ENCODE assay signal across 8 cellular contexts in the genomic region with DNA sequence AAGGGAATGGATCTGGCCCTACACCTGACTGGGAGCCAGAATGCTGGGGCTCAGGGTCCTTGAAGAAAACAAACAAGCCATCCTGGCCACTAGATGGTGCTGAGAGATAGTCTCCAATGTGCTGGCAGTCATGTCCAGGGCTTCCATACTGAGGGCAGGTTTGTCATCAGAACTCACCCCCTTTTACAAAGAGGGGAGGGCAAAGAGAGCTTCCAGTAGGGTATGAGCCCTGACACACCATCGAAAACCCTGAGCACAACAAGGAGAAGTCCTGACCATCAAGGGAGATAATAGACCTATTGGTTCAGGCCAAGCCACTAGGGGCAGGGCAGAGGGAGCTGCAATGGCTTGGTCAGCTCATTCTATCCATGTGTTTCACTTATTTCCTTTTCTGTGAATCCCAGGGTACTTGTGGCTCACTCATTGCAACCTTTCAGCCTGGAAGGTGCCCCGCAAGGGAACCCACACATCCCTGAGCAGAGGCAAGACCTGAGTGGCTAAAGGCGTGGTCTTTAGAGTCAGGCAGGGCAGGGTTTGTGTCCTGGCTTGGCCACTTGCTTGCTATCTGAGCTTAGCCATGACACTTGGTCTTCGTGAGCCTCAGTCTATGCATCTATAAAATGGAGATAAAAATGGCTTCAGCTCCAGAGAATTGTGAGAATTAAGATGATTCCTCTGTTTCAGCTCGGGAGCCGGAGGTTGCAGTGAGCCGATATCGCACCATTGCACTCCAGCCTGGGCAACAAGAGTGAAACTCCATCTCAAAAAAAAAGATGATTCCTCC. TPM values are rescaled to one million over a fixed set of nuclear protein-coding genes. Genes with fewer than 3 reads are reported as not detected.
DNase-seq lines count a peak whose midpoint lies in the region; ATAC-seq and TF ChIP-seq lines count a peak whose summit lies in the region.

No MANE protein-coding gene starts in this region.

- H3K9me3 ChIP-seq in GM23248 (ENCODE audit: low read depth) (no peaks in the 10 kb centered on the region), neural cell (ENCODE audit: low read length) (no peaks in the 10 kb centered on the region)

- H3K4me1 Mint-ChIP-seq in activated CD4-positive, alpha-beta memory T cell treated with anti-CD3 and anti-CD28 coated beads for 36 hours (ENCODE audit: low read depth): peaks cover 3% of the 10 kb centered on the region

- in situ Hi-C loops in GM23248 (cut with MboI): no loop called here

- H3K27me3 Mint-ChIP-seq in activated CD4-positive, alpha-beta memory T cell treated with anti-CD3 and anti-CD28 coated beads for 36 hours: peaks cover 22% of the 10 kb centered on the region

- POLR2A ChIA-PET in activated CD4-positive, alpha-beta memory T cell treated with anti-CD3 and anti-CD28 coated beads for 36 hours (lab: Charles Lee): no interaction called here

- H3K36me3 ChIP-seq in GM23248 (ENCODE audit: low read depth): no peaks in the 10 kb centered on the region
- H3K36me3 ChIP-seq in neural cell (ENCODE audit: insufficient read depth, low read length): no peaks in the 10 kb centered on the region

- peak; percentile 45 for DNase-seq in COLO829 (ENCODE audit: low spot score)
- peak; percentile 58 for DNase-seq in GM23248
- peak; percentile 26 for DNase-seq in NCI-H226
- DNase-seq in activated CD4-positive, alpha-beta memory T cell treated with anti-CD3 and anti-CD28 coated beads for 36 hours: peak; percentile 52
- peak; percentile 59 for DNase-seq in fibroblast of the aortic adventitia (ENCODE audit: low read depth)

- CTCF ChIA-PET in activated CD4-positive, alpha-beta memory T cell treated with anti-CD3 and anti-CD28 coated beads for 36 hours (lab: Charles Lee): interaction anchor here (0.6 to 7.5 kb wide), 30 partner anchors 9 to 195 kb away, joined by 3 to 97 read pairs (median 6); partner anchors contain the start of genes PIGH, RDH11, RDH12 and TMEM229B

- intact Hi-C loops in activated CD4-positive, alpha-beta memory T cell treated with anti-CD3 and anti-CD28 coated beads for 36 hours (cut with micrococcal nuclease): loop anchor here (1.0 to 2.0 kb wide), 2 partner anchors 44 to 100 kb away; no protein-coding TSS in a partner anchor

- H3K4me3 ChIP-seq in GM23248 (no peak overlapping the region), fibroblast of the aortic adventitia (ENCODE audit: low read depth, low read length) (no peak overlapping the region), neural cell (ENCODE audit: low read length) (no peak overlapping the region)

- H3K9ac ChIP-seq in GM23248 (no peak overlapping the region), neural cell (ENCODE audit: low read length) (no peak overlapping the region)

- peaks cover 42% of the 10 kb centered on the region for H3K27me3 ChIP-seq in GM23248 (replicated peaks; ENCODE audit: insufficient read depth)
- no peaks in the 10 kb centered on the region for H3K27me3 ChIP-seq in neural cell (ENCODE audit: insufficient read depth, low read depth, low read length)

- TF ChIP-seq CTCF in fibroblast of the aortic adventitia (IDR thresholded peaks at IDR 0.05; ENCODE audit: insufficient read depth, low read length) (peak; percentile 52), neural cell (IDR thresholded peaks at IDR 0.05; ENCODE audit: poor library complexity, severe bottlenecking) (peak; percentile 74)

- H3K36me3 Mint-ChIP-seq in activated CD4-positive, alpha-beta memory T cell treated with anti-CD3 and anti-CD28 coated beads for 36 hours: no peaks in the 10 kb centered on the region

- no peaks in the 10 kb centered on the region for H3K4me1 ChIP-seq in GM23248 (ENCODE audit: insufficient read depth)

- no peak overlapping the region for H3K4me2 ChIP-seq in GM23248 (ENCODE audit: unreplicated experiment)
- H3K4me2 ChIP-seq in neural cell (ENCODE audit: low read length): no peak overlapping the region

- no peak overlapping the region for H3K4me3 Mint-ChIP-seq in activated CD4-positive, alpha-beta memory T cell treated with anti-CD3 and anti-CD28 coated beads for 36 hours

- WGBS in GM23248 (ENCODE audit: low coverage in 1 of 2, low lambda C conversion rate in 2 of 2, missing lambda C conversion rate in 2 of 2), 2 experiments: 72 to 73% methylated on average over 8 of the region's 8 CpGs

- H3K9me2 ChIP-seq in GM23248 (ENCODE audit: insufficient read depth): no peaks in the 10 kb centered on the region
- H3K9me2 ChIP-seq in neural cell (ENCODE audit: insufficient read depth, low read length): no peaks in the 10 kb centered on the region

- H3K9me3 Mint-ChIP-seq in activated CD4-positive, alpha-beta memory T cell treated with anti-CD3 and anti-CD28 coated beads for 36 hours: no peaks in the 10 kb centered on the region

- H3F3A ChIP-seq in GM23248 (ENCODE audit: insufficient read depth) (no peaks in the 10 kb centered on the region), neural cell (ENCODE audit: insufficient read depth, low read length, poor library complexity, severe bottlenecking) (no peaks in the 10 kb centered on the region)

- H3K27ac Mint-ChIP-seq in activated CD4-positive, alpha-beta memory T cell treated with anti-CD3 and anti-CD28 coated beads for 36 hours: no peak overlapping the region

- no peaks in the 10 kb centered on the region for H3K79me2 ChIP-seq in GM23248 (ENCODE audit: insufficient read depth)
- H3K79me2 ChIP-seq in neural cell (replicated peaks; ENCODE audit: insufficient read depth, low read length): no peaks in the 10 kb centered on the region

- no peak for TF ChIP-seq EP300 in neural cell (conservative IDR thresholded peaks at IDR 0.05; ENCODE audit: poor library complexity, severe bottlenecking)

- ATAC-seq in HG03469 (IDR thresholded peaks at IDR 0.05; ENCODE audit: unreplicated experiment) (no peak), HG02588 (IDR thresholded peaks at IDR 0.05; ENCODE audit: unreplicated experiment) (no peak)

- peak; percentile 62 for TF ChIP-seq RAD21 in neural cell (conservative IDR thresholded peaks at IDR 0.05)

- H2AFZ ChIP-seq in GM23248: no peak overlapping the region
- H2AFZ ChIP-seq in neural cell (ENCODE audit: low read depth, low read length): no peak overlapping the region

- H4K20me1 ChIP-seq in GM23248 (ENCODE audit: insufficient read depth): no peaks in the 10 kb centered on the region
- no peaks in the 10 kb centered on the region for H4K20me1 ChIP-seq in neural cell (ENCODE audit: insufficient read depth)

- H3K27ac ChIP-seq in GM23248 (no peak overlapping the region), neural cell (ENCODE audit: low read length) (no peak overlapping the region)

TF ChIP-seq in neural cell, 6 proteins besides CTCF, POLR2A, EP300 and RAD21:
- TF ChIP-seq POLR2AphosphoS5 (IDR thresholded peaks at IDR 0.05) (no peak), EZH2 (IDR thresholded peaks at IDR 0.05; ENCODE audit: borderline replicate concordance, insufficient read depth, low read length, poor library complexity, severe bottlenecking) (no peak), TAF1 (IDR thresholded peaks at IDR 0.05; ENCODE audit: low read depth) (no peak), MXI1 (conservative IDR thresholded peaks at IDR 0.05; ENCODE audit: poor library complexity, severe bottlenecking) (no peak), SMC3 (conservative IDR thresholded peaks at IDR 0.05; ENCODE audit: poor library complexity) (peak; percentile 59)
- TF ChIP-seq, protein P1, sequence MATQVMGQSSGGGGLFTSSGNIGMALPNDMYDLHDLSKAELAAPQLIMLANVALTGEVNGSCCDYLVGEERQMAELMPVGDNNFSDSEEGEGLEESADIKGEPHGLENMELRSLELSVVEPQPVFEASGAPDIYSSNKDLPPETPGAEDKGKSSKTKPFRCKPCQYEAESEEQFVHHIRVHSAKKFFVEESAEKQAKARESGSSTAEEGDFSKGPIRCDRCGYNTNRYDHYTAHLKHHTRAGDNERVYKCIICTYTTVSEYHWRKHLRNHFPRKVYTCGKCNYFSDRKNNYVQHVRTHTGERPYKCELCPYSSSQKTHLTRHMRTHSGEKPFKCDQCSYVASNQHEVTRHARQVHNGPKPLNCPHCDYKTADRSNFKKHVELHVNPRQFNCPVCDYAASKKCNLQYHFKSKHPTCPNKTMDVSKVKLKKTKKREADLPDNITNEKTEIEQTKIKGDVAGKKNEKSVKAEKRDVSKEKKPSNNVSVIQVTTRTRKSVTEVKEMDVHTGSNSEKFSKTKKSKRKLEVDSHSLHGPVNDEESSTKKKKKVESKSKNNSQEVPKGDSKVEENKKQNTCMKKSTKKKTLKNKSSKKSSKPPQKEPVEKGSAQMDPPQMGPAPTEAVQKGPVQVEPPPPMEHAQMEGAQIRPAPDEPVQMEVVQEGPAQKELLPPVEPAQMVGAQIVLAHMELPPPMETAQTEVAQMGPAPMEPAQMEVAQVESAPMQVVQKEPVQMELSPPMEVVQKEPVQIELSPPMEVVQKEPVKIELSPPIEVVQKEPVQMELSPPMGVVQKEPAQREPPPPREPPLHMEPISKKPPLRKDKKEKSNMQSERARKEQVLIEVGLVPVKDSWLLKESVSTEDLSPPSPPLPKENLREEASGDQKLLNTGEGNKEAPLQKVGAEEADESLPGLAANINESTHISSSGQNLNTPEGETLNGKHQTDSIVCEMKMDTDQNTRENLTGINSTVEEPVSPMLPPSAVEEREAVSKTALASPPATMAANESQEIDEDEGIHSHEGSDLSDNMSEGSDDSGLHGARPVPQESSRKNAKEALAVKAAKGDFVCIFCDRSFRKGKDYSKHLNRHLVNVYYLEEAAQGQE (IDR thresholded peaks at IDR 0.05; ENCODE audit: borderline replicate concordance): no peak
TF ChIP-seq in neural cell: peak in this region for 1.

RNA-seq across cellular contexts. Expression of gene PLEKHH1, which starts 6.2 kb away (rescaled TPM):
- total RNA-seq in GM23248 (2014; rRNA removed; shearing (Covaris generic)): under 0.01 TPM in 1 of 2 replicates, not detected in the other
- 0.13 TPM in 1 of 2 replicates, not detected in the other for polyA plus RNA-seq in GM23248 (2016; fragmentation: Nextera tagmentation; extraction: Ambion mirVana)
- total RNA-seq in activated CD4-positive, alpha-beta memory T cell treated with anti-CD3 and anti-CD28 coated beads for 36 hours: 1 to 10 TPM; 1.7 to 1.9 TPM
- total RNA-seq in fibroblast of the aortic adventitia (ENCODE audit: low replicate concordance): 0.45 TPM in 1 of 2 replicates, not detected in the other
- 32.1 and 34.1 TPM in 2 replicates for polyA plus RNA-seq in neural cell
- polyA minus RNA-seq in neural cell: 26.8 and 28.1 TPM in 2 replicates

RNA-seq across cellular contexts. Expression of gene TMEM229B, which starts 38.3 kb away (rescaled TPM):
- 0.65 and 1.1 TPM in 2 replicates for total RNA-seq in GM23248 (2014; rRNA removed; shearing (Covaris generic))
- polyA plus RNA-seq in GM23248 (2016; fragmentation: Nextera tagmentation; extraction: Ambion mirVana): 0.43 and 0.48 TPM in 2 replicates
- total RNA-seq in activated CD4-positive, alpha-beta memory T cell treated with anti-CD3 and anti-CD28 coated beads for 36 hours: 1 to 10 TPM in 1 of 2 experiments, under 1 TPM in 1; 0.93 to 1.1 TPM
- total RNA-seq in fibroblast of the aortic adventitia (ENCODE audit: low replicate concordance): 0.81 and 1.8 TPM in 2 replicates
- polyA plus RNA-seq in neural cell: 4.2 and 7.9 TPM in 2 replicates
- 13.1 TPM in 2 replicates for polyA minus RNA-seq in neural cell
